Comparison of ENCODE assay signal across 8 cellular contexts in the genomic region with DNA sequence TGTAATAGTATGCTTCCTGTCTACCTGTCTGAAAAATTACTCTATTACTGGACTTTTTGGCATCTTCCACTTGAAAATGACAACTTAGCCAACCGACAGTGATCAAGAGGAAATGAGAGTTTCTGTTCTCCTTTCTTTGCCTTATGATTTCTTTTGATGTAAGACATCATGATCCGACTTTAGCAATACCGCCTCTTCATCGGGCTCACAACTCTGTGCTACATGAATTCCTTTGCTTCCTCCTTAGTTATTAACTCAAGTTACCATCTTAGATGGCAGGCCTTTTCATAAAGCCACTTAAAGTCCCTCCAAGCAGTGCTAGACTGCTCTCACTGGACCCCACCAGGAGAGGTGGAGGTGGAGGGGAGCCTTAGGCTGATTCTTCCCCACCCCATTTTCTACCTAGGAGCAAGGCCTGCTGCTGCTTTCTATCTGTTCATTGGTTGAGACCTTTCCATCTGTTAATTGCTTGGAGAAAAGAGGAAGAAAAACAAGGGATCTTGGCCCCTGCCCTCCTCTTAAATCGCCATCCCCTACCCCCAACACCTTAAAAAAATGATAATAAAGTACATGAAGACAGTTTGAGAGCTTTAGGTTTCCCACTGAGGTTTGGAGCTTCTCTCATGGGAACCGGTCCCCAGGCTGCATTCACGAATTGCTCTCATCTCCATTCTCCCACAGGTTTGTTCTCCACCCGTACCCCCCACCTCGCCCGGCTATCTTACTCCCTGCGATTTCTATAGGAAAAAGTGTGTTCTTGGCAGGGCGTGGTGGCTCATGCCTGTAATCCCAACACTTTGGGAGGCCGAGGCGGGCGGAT. TPM values are rescaled to one million over a fixed set of nuclear protein-coding genes. Genes with fewer than 3 reads are reported as not detected.
DNase-seq lines count a peak whose midpoint lies in the region; ATAC-seq and TF ChIP-seq lines count a peak whose summit lies in the region.

No MANE protein-coding gene starts in this region.

- 87 to 89% methylated on average over 13 to 15 of the region's 15 CpGs for WGBS in aorta, 2 donors

- ATAC-seq in GM19328 (IDR thresholded peaks at IDR 0.05; ENCODE audit: unreplicated experiment) = peak; percentile 69
- ATAC-seq in HG03196 (IDR thresholded peaks at IDR 0.05; ENCODE audit: unreplicated experiment) = peak; percentile 62
- peak; percentile 21 for ATAC-seq in activated naive CD8-positive, alpha-beta T cell treated with anti-CD3 and anti-CD28 coated beads, Interleukin-2, amount 50 U/mL, for 24 hours
- peak; percentile 30 for ATAC-seq in stimulated activated naive CD8-positive, alpha-beta T cell treated with anti-CD3 and anti-CD28 coated beads, Interleukin-15, Interleukin-2, amounts not matched to agents 100 U/mL and 50 U/mL, for 24 hours
- no peak for ATAC-seq in aorta (ENCODE audit: low FRiP score)

- peak overlapping the region; percentile 87 for H3K27ac Mint-ChIP-seq in activated naive CD8-positive, alpha-beta T cell treated with anti-CD3 and anti-CD28 coated beads, Interleukin-2, amount 50 U/mL, for 24 hours

- H3K27me3 Mint-ChIP-seq in activated naive CD8-positive, alpha-beta T cell treated with anti-CD3 and anti-CD28 coated beads, Interleukin-2, amount 50 U/mL, for 24 hours = no peaks in the 10 kb centered on the region

- no peaks in the 10 kb centered on the region for H3K9me3 Mint-ChIP-seq in activated naive CD8-positive, alpha-beta T cell treated with anti-CD3 and anti-CD28 coated beads, Interleukin-2, amount 50 U/mL, for 24 hours

- H3K9ac ChIP-seq in BLaER1 = peak overlapping the region; percentile 68; the same call in 1 of the 2 replicates

- no peak for TF ChIP-seq CTCF in RWPE1 (conservative IDR thresholded peaks at IDR 0.05; ENCODE audit: low read depth)

- peaks cover 68% of the 10 kb centered on the region for H3K4me1 Mint-ChIP-seq in activated naive CD8-positive, alpha-beta T cell treated with anti-CD3 and anti-CD28 coated beads, Interleukin-2, amount 50 U/mL, for 24 hours

- peak overlapping the region; percentile 40 for H3K4me3 Mint-ChIP-seq in activated naive CD8-positive, alpha-beta T cell treated with anti-CD3 and anti-CD28 coated beads, Interleukin-2, amount 50 U/mL, for 24 hours

- intact Hi-C loops in aorta (cut with DNase I) = no loop called here

- no peaks in the 10 kb centered on the region for H3K9me3 ChIP-seq in BLaER1
- no peaks in the 10 kb centered on the region for H3K9me3 ChIP-seq in aorta (ENCODE audit: control insufficient read depth, low read length)

- DNase-seq in activated naive CD8-positive, alpha-beta T cell treated with anti-CD3 and anti-CD28 coated beads, Interleukin-2, amount 50 U/mL, for 24 hours = no peak
- DNase-seq in stimulated activated naive CD8-positive, alpha-beta T cell treated with anti-CD3 and anti-CD28 coated beads, Interleukin-15, Interleukin-2, amounts not matched to agents 100 U/mL and 50 U/mL, for 24 hours = no peak
- DNase-seq in NCI-H187 treated with DMSO at 0.1 percent for 48 hours (lab: John Stamatoyannopoulos, UW) (no peak), aorta (no peak), RWPE1 (ENCODE audit: low spot score) (no peak)

- no peaks in the 10 kb centered on the region for H4K20me1 ChIP-seq in BLaER1

- CTCF ChIA-PET in RWPE1 (lab: Yijun Ruan, JAX) = interaction anchor here (0.5 kb wide), 1 partner anchor 42 kb away, joined by 4 read pairs; no protein-coding TSS in a partner anchor

- H3K4me2 ChIP-seq in BLaER1 = peak overlapping the region; percentile 83

- H3K36me3 ChIP-seq in BLaER1 (no peaks in the 10 kb centered on the region), aorta (ENCODE audit: control insufficient read depth in 1 of 2, insufficient read depth in 2 of 2, low read length in 1 of 2) (no peaks in the 10 kb centered on the region)

- H3K36me3 Mint-ChIP-seq in activated naive CD8-positive, alpha-beta T cell treated with anti-CD3 and anti-CD28 coated beads, Interleukin-2, amount 50 U/mL, for 24 hours (ENCODE audit: low read depth) = no peaks in the 10 kb centered on the region

- no peaks in the 10 kb centered on the region for H3K27me3 ChIP-seq in BLaER1
- no peaks in the 10 kb centered on the region for H3K27me3 ChIP-seq in aorta (ENCODE audit: control insufficient read depth in 1 of 2, insufficient read depth in 2 of 2, low read length in 1 of 2)

- peak overlapping the region; percentile 35; the same call in 1 of the 2 replicates for H3K4me3 ChIP-seq in BLaER1
- H3K4me3 ChIP-seq in aorta (ENCODE audit: low read length in 2 of 2) = no peak overlapping the region

- peak overlapping the region; percentile 87 for H3K27ac ChIP-seq in BLaER1
- peak overlapping the region in 1 of 2 donors; percentile 88 for H3K27ac ChIP-seq in aorta (ENCODE audit: low read depth in 1 of 2, low read length in 2 of 2)
- H3K27ac ChIP-seq in RWPE1 = no peak overlapping the region

- POLR2A ChIA-PET in RWPE1 (lab: Yijun Ruan, JAX; ENCODE audit: low non-redundant PET) = no interaction called here

- H3K4me1 ChIP-seq in BLaER1 = peaks cover 60% of the 10 kb centered on the region
- no peaks in the 10 kb centered on the region for H3K4me1 ChIP-seq in aorta (ENCODE audit: control insufficient read depth in 1 of 2, insufficient read depth in 2 of 2, low read length in 2 of 2)

RNA-seq across cellular contexts. Expression of a gene that starts 21.6 kb away (rescaled TPM):
- total RNA-seq in aorta = 10 to 100 TPM; 24.5 to 30.5 TPM
- 10 to 100 TPM; 11.6 to 21.6 TPM for polyA plus RNA-seq in aorta

RNA-seq across cellular contexts. Expression of a gene that starts 55.8 kb away (rescaled TPM):
- total RNA-seq in aorta = 1 to 10 TPM; 2.5 to 6.5 TPM
- 1 to 10 TPM; 1.7 to 4.8 TPM for polyA plus RNA-seq in aorta
